27 cellular contexts compared by ENCODE assay signal in the genomic region with DNA sequence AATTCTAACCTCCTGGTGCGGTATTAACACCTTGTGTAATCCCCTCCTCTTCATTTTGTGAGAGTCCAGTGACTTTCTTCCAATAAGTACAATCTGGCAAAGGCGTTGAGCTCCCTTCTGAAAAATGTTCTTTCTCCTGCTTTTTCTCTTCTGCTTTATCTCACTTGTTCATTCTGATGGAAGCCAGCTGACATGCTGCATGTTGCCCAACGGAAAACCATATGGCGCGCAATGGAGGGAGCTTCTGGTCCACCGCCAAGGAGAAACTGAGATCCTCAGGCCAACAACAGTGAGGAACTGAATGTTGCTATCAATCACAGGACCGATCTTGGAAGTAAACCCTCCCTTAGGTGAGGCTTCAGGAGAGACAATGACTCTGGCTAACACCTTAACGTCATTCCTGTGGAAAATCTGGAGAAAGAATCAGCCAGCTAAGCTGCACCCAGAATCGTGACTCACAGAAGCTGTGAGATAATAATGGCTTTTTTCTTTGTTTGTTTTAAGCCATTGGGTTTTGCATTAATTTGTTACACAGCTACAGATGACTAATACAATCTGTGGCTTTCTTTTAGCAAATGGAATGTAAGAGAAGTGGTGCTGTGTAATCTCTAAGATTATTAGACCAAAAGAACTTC.
"Had no signal": no experiment of that assay in that cellular context is flagged by ENCODE, and none has a peak within 500 bp of the region (broad histone marks: within the 10 kb centered on the region; RNA-seq: fewer than 3 reads in every experiment).

No MANE protein-coding gene starts in this region.

- H3K9me3 ChIP-seq: uterus had no signal

- H3K4me3 ChIP-seq: body of pancreas, coronary artery, dorsolateral prefrontal cortex, heart left ventricle, left lung, lower lobe of right lung, mucosa of descending colon, spleen, tibial nerve, uterus had no signal

- H3K4me1 ChIP-seq: body of pancreas, heart left ventricle, left lung, lower lobe of right lung, spleen, tibial nerve, uterus had no signal

- H3K27me3 ChIP-seq: body of pancreas, dorsolateral prefrontal cortex, heart left ventricle, left lung, spleen, tibial nerve, uterus had no signal

- ATAC-seq: body of pancreas; heart left ventricle; left lung; lower lobe of right lung; mucosa of descending colon; natural killer cell treated with Interleukin-12 subunit alpha and Interleukin-12 subunit beta and Interleukin-15 and Interleukin-18, amount 100 ng/mL, for 72 hours; right cardiac atrium had no signal

- DNase-seq: activated CD4-positive, alpha-beta memory T cell treated with anti-CD3 and anti-CD28 coated beads for 36 hours; activated CD4-positive, alpha-beta T cell treated with anti-CD3 and anti-CD28 coated beads, Interleukin-2, amount 10 ng/mL, durations not matched to agents 24 days and 14 days; activated CD4-positive, CD25-positive, alpha-beta regulatory T cell treated with anti-CD3 and anti-CD28 coated beads, Interleukin-2, amount 50 U/mL, for 72 hours; activated CD8-positive, alpha-beta memory T cell treated with anti-CD3 and anti-CD28 coated beads, Interleukin-2, amount 50 U/mL, for 4 hours; activated effector memory CD4-positive, alpha-beta T cell treated with anti-CD3 and anti-CD28 coated beads, Interleukin-2, amount 50 U/mL, for 16 hours; activated naive CD4-positive, alpha-beta T cell treated with anti-CD3 and anti-CD28 coated beads for 36 hours; activated naive CD8-positive, alpha-beta T cell treated with anti-CD3 and anti-CD28 coated beads, Interleukin-2, amount 10 ng/mL, durations not matched to agents 7 days and 5 days; activated T-cell treated with anti-CD3 and anti-CD28 coated beads, Interleukin-2, amount 50 U/mL, for 1 hour; amniotic stem cell; body of pancreas; dorsolateral prefrontal cortex; effector memory CD4-positive, alpha-beta T cell; foreskin fibroblast; heart left ventricle; kidney glomerular epithelial cell; left lung; lower lobe of right lung; mucosa of descending colon; posterior cingulate gyrus; right cardiac atrium; spleen; stimulated activated naive CD4-positive, alpha-beta T cell treated with Interleukin-2 at 50 U/mL for 16 hours; T-helper 9 cell; uterus had no signal

- H3K36me3 ChIP-seq: heart left ventricle, left lung, lower lobe of right lung, spleen, tibial nerve, uterus had no signal
